In the genomic region with DNA sequence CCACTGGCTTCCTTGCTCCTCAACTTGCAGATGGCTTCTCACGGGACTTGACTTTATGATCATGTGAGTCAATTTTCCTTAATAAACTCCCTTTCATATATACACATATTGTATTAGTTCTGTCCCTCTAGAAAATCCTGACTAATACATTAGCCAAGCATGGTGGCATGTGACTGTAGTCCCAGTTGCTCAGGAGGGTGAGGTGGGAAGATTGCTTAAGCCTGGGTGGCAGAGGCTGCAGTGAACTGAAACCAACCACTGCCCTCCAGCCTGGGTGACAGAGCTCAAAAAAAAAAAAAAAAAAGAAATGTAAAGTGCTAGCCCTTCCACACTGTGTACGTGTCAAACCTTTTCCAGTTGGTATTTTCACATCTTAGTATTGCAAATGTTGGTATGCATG, we compare ENCODE assay signal across 13 cellular contexts.
"Had no signal": no experiment of that assay in that cellular context is flagged by ENCODE, and none has a peak within 500 bp of the region (broad histone marks: within the 10 kb centered on the region; RNA-seq: fewer than 3 reads in every experiment).

No MANE protein-coding gene starts in this region.

- H3K4me1 Mint-ChIP-seq: activated naive CD4-positive, alpha-beta T cell treated with anti-CD3 and anti-CD28 coated beads, Interleukin-2, amount 50 U/mL, for 24 hours; central memory CD8-positive, alpha-beta T cell; neural progenitor cell had no signal

- H3K36me3 Mint-ChIP-seq: activated naive CD4-positive, alpha-beta T cell treated with anti-CD3 and anti-CD28 coated beads, Interleukin-2, amount 50 U/mL, for 24 hours; neural progenitor cell had no signal

- H3K9me3 Mint-ChIP-seq: activated naive CD4-positive, alpha-beta T cell treated with anti-CD3 and anti-CD28 coated beads, Interleukin-2, amount 50 U/mL, for 24 hours had no signal

- H3K4me3 Mint-ChIP-seq: activated naive CD4-positive, alpha-beta T cell treated with anti-CD3 and anti-CD28 coated beads, Interleukin-2, amount 50 U/mL, for 24 hours; central memory CD8-positive, alpha-beta T cell; neural progenitor cell had no signal

- H3K27ac Mint-ChIP-seq: activated naive CD4-positive, alpha-beta T cell treated with anti-CD3 and anti-CD28 coated beads, Interleukin-2, amount 50 U/mL, for 24 hours; neural progenitor cell had no signal

- DNase-seq: activated CD4-positive, alpha-beta T cell treated with anti-CD3 and anti-CD28 coated beads, Interleukin-2, amount 50 U/mL, for 4 hours; activated effector memory CD4-positive, alpha-beta T cell treated with Interleukin-2 at 50 U/mL for 16 hours; activated T-cell treated with anti-CD3 and anti-CD28 coated beads, Interleukin-2, amount 50 U/mL, for 1 hour; cortex of kidney; effector memory CD4-positive, alpha-beta T cell; gastrocnemius medialis; pancreas; thyroid gland; uterus had no signal

- ATAC-seq: body of pancreas had no signal

- H3K27me3 Mint-ChIP-seq: activated naive CD4-positive, alpha-beta T cell treated with anti-CD3 and anti-CD28 coated beads, Interleukin-2, amount 50 U/mL, for 24 hours; central memory CD8-positive, alpha-beta T cell had no signal
